In genomic region chr17:57668332-57668731, GRCh38 we compare ENCODE assay signal across 1 cellular context.
A peak's percentile ranks its signal among the peaks of the same experiment; 100 is the strongest.
TF ChIP-seq lines count a peak whose summit lies in the region.

No MANE protein-coding gene starts in this region.

TF ChIP-seq in SK-N-SH, 30 proteins besides CTCF, POLR2A, EP300 and RAD21 (continued from another document):
- no peak for TF ChIP-seq REST (IDR thresholded peaks at IDR 0.05; ENCODE audit: low read depth, low read length)
- TF ChIP-seq GATA2 (CRISPR knock-in tag; IDR thresholded peaks at IDR 0.05) = peak; percentile 58
- TF ChIP-seq MXI1 (IDR thresholded peaks at IDR 0.05; ENCODE audit: low read depth, low read length) = peak; percentile 93
- TF ChIP-seq IRF3 (IDR thresholded peaks at IDR 0.05; ENCODE audit: low read depth, low read length) = no peak
- TF ChIP-seq SIN3A (IDR thresholded peaks at IDR 0.05; ENCODE audit: borderline replicate concordance, low read depth, low read length) = no peak
- TF ChIP-seq GABPA (IDR thresholded peaks at IDR 0.05; ENCODE audit: low read depth) = no peak
- TF ChIP-seq CHD2 (IDR thresholded peaks at IDR 0.05; ENCODE audit: low read length, partially characterized antibody) = peak; percentile 38
- TF ChIP-seq RXRA (IDR thresholded peaks at IDR 0.05; ENCODE audit: borderline replicate concordance, low read depth) = no peak
- TF ChIP-seq, protein P1, sequence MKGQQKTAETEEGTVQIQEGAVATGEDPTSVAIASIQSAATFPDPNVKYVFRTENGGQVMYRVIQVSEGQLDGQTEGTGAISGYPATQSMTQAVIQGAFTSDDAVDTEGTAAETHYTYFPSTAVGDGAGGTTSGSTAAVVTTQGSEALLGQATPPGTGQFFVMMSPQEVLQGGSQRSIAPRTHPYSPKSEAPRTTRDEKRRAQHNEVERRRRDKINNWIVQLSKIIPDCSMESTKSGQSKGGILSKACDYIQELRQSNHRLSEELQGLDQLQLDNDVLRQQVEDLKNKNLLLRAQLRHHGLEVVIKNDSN (IDR thresholded peaks at IDR 0.05; ENCODE audit: borderline replicate concordance, low read depth) = no peak
- TF ChIP-seq ELF1 (IDR thresholded peaks at IDR 0.05) = no peak
- no peak for TF ChIP-seq FOXM1 (IDR thresholded peaks at IDR 0.05; ENCODE audit: low read depth)
- TF ChIP-seq TEAD4 (IDR thresholded peaks at IDR 0.05; ENCODE audit: borderline replicate concordance, insufficient read depth) = peak; percentile 16; the same call in 1 of the 2 replicates
- TF ChIP-seq EZH2phosphoT487 (IDR thresholded peaks at IDR 0.05; ENCODE audit: borderline replicate concordance, low read depth) = no peak
- TF ChIP-seq, protein P2, sequence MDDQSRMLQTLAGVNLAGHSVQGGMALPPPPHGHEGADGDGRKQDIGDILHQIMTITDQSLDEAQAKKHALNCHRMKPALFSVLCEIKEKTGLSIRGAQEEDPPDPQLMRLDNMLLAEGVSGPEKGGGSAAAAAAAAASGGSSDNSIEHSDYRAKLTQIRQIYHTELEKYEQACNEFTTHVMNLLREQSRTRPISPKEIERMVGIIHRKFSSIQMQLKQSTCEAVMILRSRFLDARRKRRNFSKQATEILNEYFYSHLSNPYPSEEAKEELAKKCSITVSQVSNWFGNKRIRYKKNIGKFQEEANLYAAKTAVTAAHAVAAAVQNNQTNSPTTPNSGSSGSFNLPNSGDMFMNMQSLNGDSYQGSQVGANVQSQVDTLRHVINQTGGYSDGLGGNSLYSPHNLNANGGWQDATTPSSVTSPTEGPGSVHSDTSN (IDR thresholded peaks at IDR 0.05) = 0 out of 2 replicates have a peak, but pooled peaks have one; percentile 13
- TF ChIP-seq NFIC (IDR thresholded peaks at IDR 0.05; ENCODE audit: borderline replicate concordance) = 0 out of 2 replicates have a peak, but pooled peaks have one; percentile 5
TF ChIP-seq in SK-N-SH: peak in this region for 9.
